1 cellular context compared by ENCODE assay signal in genomic region chr15:57158997-57159668, GRCh38.
TF ChIP-seq lines count a peak whose summit lies in the region.

No MANE protein-coding gene starts in this region.

TF ChIP-seq in WTC11, 78 proteins besides CTCF, POLR2A, EP300 and RAD21 (continued from another document):
- TF ChIP-seq RORB (CRISPR knock-in tag; IDR thresholded peaks at IDR 0.05) (no peak), E2F1 (CRISPR knock-in tag; IDR thresholded peaks at IDR 0.05) (no peak), NR1H2 (CRISPR knock-in tag; IDR thresholded peaks at IDR 0.05) (no peak), ZNF121 (CRISPR knock-in tag; IDR thresholded peaks at IDR 0.05) (no peak)
